In the genomic region with DNA sequence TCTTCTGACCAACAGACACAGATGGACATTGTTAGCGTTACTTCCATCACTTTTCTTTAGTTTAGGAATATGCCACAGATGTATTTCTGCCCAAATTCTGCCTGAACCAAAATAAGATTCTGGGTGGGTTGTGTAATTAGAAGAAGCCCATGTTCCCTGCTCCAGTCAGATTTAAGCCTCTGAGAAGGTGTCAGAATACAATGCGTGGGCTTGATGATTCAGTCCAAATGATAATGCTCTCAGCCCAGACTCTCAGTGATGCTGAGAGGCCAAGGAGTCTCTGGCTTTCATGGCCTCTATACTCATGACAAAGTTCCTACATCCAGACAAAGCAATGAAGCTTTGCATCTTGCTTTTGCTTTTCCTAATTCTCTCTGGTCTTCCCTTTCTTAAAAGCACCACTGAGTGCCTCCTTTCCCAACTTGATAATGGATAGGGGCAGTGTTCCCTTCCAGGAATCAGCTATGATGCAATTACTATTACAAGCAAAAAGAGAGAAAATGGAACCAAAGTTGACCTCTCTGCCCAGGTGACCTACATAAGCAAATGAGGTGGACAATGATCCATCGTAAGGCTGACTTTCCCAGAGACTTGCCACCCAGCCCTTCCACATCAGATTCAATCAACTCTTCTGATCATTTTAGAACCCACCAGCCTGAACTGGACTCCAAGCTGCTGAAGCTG, we compare ENCODE assay signal across 1 cellular context.
TF ChIP-seq lines count a peak whose summit lies in the region.

No MANE protein-coding gene starts in this region.

TF ChIP-seq in IMR-90, 13 proteins besides CTCF, POLR2A, EP300 and RAD21 (continued from another document):
- TF ChIP-seq, protein P1, sequence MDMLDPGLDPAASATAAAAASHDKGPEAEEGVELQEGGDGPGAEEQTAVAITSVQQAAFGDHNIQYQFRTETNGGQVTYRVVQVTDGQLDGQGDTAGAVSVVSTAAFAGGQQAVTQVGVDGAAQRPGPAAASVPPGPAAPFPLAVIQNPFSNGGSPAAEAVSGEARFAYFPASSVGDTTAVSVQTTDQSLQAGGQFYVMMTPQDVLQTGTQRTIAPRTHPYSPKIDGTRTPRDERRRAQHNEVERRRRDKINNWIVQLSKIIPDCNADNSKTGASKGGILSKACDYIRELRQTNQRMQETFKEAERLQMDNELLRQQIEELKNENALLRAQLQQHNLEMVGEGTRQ (IDR thresholded peaks at IDR 0.05; ENCODE audit: low read depth, low read length) = no peak
- TF ChIP-seq MAZ (IDR thresholded peaks at IDR 0.05; ENCODE audit: borderline replicate concordance, low read depth, low read length) (no peak), MAFK (IDR thresholded peaks at IDR 0.05; ENCODE audit: low read depth, low read length) (no peak), RCOR1 (IDR thresholded peaks at IDR 0.05; ENCODE audit: insufficient replicate concordance, low read length) (no peak)
